In genomic region chr21:46555225-46555617, GRCh38 we compare ENCODE assay signal across 16 cellular contexts. TPM values are rescaled to one million over a fixed set of nuclear protein-coding genes. Genes with fewer than 3 reads are reported as not detected.
"Had no signal": no experiment of that assay in that cellular context is flagged by ENCODE, and none has a peak within 500 bp of the region (broad histone marks: within the 10 kb centered on the region; RNA-seq: fewer than 3 reads in every experiment).

No MANE protein-coding gene starts in this region.

- H3K27ac ChIP-seq: colonic mucosa, prostate gland, sigmoid colon, SJCRH30, testis, upper lobe of right lung had no signal

- H3K4me1 ChIP-seq: colonic mucosa, prostate gland, sigmoid colon, SJCRH30, upper lobe of right lung had no signal

- H3K4me3 Mint-ChIP-seq: activated CD4-positive, alpha-beta memory T cell treated with anti-CD3 and anti-CD28 coated beads, Interleukin-2, amount 10 ng/mL, durations not matched to agents 7 days and 5 days; stimulated activated naive CD8-positive, alpha-beta T cell treated with anti-CD3 and anti-CD28 coated beads, Interleukin-15, Interleukin-2, amounts not matched to agents 100 ng/mL and 50 ng/mL, for 24 hours had no signal

- H3K9me3 ChIP-seq: colonic mucosa, prostate gland, sigmoid colon, SJCRH30, testis, upper lobe of right lung had no signal

- H3K4me3 ChIP-seq: colonic mucosa, prostate gland, sigmoid colon, SJCRH30, testis, upper lobe of right lung had no signal

- H3K27ac Mint-ChIP-seq: activated CD4-positive, alpha-beta memory T cell treated with anti-CD3 and anti-CD28 coated beads, Interleukin-2, amount 10 ng/mL, durations not matched to agents 7 days and 5 days; stimulated activated naive CD8-positive, alpha-beta T cell treated with anti-CD3 and anti-CD28 coated beads, Interleukin-15, Interleukin-2, amounts not matched to agents 100 ng/mL and 50 ng/mL, for 24 hours had no signal

- H3K27me3 Mint-ChIP-seq: activated CD4-positive, alpha-beta memory T cell treated with anti-CD3 and anti-CD28 coated beads, Interleukin-2, amount 10 ng/mL, durations not matched to agents 7 days and 5 days; stimulated activated naive CD8-positive, alpha-beta T cell treated with anti-CD3 and anti-CD28 coated beads, Interleukin-15, Interleukin-2, amounts not matched to agents 100 ng/mL and 50 ng/mL, for 24 hours had no signal

- H3K9me3 Mint-ChIP-seq: activated CD4-positive, alpha-beta memory T cell treated with anti-CD3 and anti-CD28 coated beads, Interleukin-2, amount 10 ng/mL, durations not matched to agents 7 days and 5 days; stimulated activated naive CD8-positive, alpha-beta T cell treated with anti-CD3 and anti-CD28 coated beads, Interleukin-15, Interleukin-2, amounts not matched to agents 100 ng/mL and 50 ng/mL, for 24 hours had no signal

- DNase-seq: activated CD4-positive, alpha-beta memory T cell treated with anti-CD3 and anti-CD28 coated beads, Interleukin-2, amount 10 ng/mL, durations not matched to agents 7 days and 5 days; activated CD4-positive, CD25-positive, alpha-beta regulatory T cell treated with anti-CD3 and anti-CD28 coated beads, Interleukin-2, amount 50 U/mL, for 72 hours; activated CD8-positive, alpha-beta memory T cell treated with anti-CD3 and anti-CD28 coated beads, Interleukin-2, amount 50 U/mL, for 48 hours; activated naive CD4-positive, alpha-beta T cell treated with Interleukin-2 at 50 U/mL for 16 hours; caudate nucleus; colonic mucosa; nucleus accumbens; sigmoid colon; SJCRH30; stimulated activated CD4-positive, alpha-beta T cell treated with anti-CD3 and anti-CD28 coated beads, Interleukin-2, amount 100 ng/mL, for 48 hours; testis; upper lobe of right lung had no signal

- H3K27me3 ChIP-seq: colonic mucosa, sigmoid colon, SJCRH30, testis, upper lobe of right lung had no signal

- ATAC-seq: upper lobe of right lung had no signal

- H3K36me3 ChIP-seq: colonic mucosa had no signal

RNA-seq across cellular contexts. Expression of gene S100B, which starts 49.7 kb away (rescaled TPM):
- total RNA-seq: activated CD4-positive, alpha-beta memory T cell treated with anti-CD3 and anti-CD28 coated beads, Interleukin-2, amount 10 ng/mL, durations not matched to agents 7 days and 5 days; epithelial cell of proximal tubule; myocyte had no signal
